Comparison of ENCODE assay signal across 7 cellular contexts in the genomic region with DNA sequence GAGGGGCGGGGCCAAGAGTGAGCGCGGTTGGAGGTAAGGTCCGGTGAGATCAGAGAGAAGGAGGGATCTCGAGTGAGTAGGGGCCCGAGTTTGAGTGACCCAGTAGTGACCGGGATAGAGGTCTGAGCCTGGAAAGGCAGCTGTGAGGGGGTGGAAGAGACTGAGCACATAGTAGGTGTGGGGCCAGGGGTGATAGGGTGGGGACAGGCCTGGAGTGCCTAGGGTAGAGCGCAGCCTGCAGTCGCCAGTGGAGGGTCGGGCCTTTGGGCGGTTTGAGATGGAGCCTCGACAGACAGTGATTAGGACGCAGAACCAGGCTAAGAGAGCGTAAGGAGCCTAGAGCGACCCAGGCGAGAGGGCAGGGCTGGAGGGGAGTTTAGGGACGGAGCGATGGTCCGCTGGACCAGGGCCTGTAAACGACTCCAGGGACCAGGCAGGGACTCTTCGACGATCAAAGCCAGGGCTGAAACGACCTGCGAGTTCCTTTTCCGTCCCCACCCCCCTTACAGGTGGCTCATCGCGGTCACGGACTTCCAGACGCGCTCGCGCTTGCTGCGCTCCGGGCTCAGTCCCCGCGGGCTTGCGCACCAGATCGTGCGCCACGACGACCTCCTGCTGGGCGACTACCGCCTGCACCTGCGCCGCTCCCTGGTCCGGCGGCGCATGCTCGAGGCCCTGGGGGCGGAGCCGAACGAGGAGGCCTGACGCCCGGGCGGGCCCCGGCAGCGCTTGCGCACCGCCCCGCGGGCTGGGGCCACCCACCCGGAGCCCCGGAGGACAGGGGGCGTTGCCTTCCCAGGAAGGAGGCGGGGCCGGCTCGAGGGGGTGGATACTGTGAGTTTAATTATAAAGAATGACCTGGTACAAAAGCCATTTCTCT. TPM values are rescaled to one million over a fixed set of nuclear protein-coding genes. Genes with fewer than 3 reads are reported as not detected.
DNase-seq lines count a peak whose midpoint lies in the region; ATAC-seq, FAIRE-seq and TF ChIP-seq lines count a peak whose summit lies in the region.

No MANE protein-coding gene starts in this region.

- TSS peak; percentile 99 for BruUV-seq in PC-3 (replicated peaks; lab: Mats Ljungman, UMichigan)

- peak overlapping the region; percentile 82 for H3K4me2 ChIP-seq in PC-3 (ENCODE audit: low read length)

- no peaks in the 10 kb centered on the region for H3K36me3 ChIP-seq in PC-3 (ENCODE audit: low read depth, low read length)
- no peaks in the 10 kb centered on the region for H3K36me3 ChIP-seq in heart left ventricle
- H3K36me3 ChIP-seq in uterus, result no peaks in the 10 kb centered on the region

- POLR2A ChIA-PET in PC-3 (lab: Charles Lee; ENCODE audit: unreplicated experiment), result no interaction called here

- H3K4me1 ChIP-seq in PC-3 (ENCODE audit: insufficient read depth, low read length) (peaks cover 12% of the 10 kb centered on the region), heart left ventricle (peaks cover 0 to 19% (median 5%) of the 10 kb centered on the region in 12 donors), uterus (no peaks in the 10 kb centered on the region)

- H3K79me2 ChIP-seq in PC-3 (ENCODE audit: low read length), result no peaks in the 10 kb centered on the region

- intact Hi-C loops in PC-3 (cut with micrococcal nuclease) (no loop called here), heart left ventricle (cut with DNase I) (no loop called here), posterior cingulate gyrus (cut with DNase I) (loop anchor here (5.0 kb wide), 1 partner anchor 64 kb away; a partner anchor contains a TSS), uterus (cut with DNase I; ENCODE audit: low total_unique reads) (no loop called here)

- DNase-seq in H54 (ENCODE audit: insufficient read length, low spot score), result peak; percentile 99
- DNase-seq in PC-3, result peak; percentile 92
- DNase-seq in activated naive CD4-positive, alpha-beta T cell treated with anti-CD3 and anti-CD28 coated beads, Interleukin-2, amount 50 U/mL, for 16 hours, result peak; percentile 70
- peak; percentile 46 to 83 (median 54) for DNase-seq in heart left ventricle
- DNase-seq in posterior cingulate gyrus, result peak; percentile 75 to 99 (median 88)
- peak; percentile 21 to 23 for DNase-seq in uterus

- H3K9me3 ChIP-seq in PC-3 (ENCODE audit: low read length) (no peaks in the 10 kb centered on the region), heart left ventricle (peaks cover 0 to 10% (median 0%) of the 10 kb centered on the region in 12 donors), uterus (no peaks in the 10 kb centered on the region)

- peak overlapping the region; percentile 33 for H3K9ac ChIP-seq in PC-3 (ENCODE audit: low read length)

- H2AFZ ChIP-seq in PC-3 (ENCODE audit: low read length), result peak overlapping the region; percentile 73

- no peak for FAIRE-seq in H54 (lab: Jason Lieb, UNC)

- TF ChIP-seq CTCF in PC-3 (conservative IDR thresholded peaks at IDR 0.05; ENCODE audit: low read depth, low read length) (no peak), heart left ventricle (IDR thresholded peaks at IDR 0.05) (no peak), uterus (IDR thresholded peaks at IDR 0.05) (peak in 1 of 4 experiments; percentile 26)

- TF ChIP-seq POLR2A in H54 (IDR thresholded peaks at IDR 0.05; ENCODE audit: low read depth, low read length) (peak; percentile 74), heart left ventricle (IDR thresholded peaks at IDR 0.05) (peak in 1 of 2 donors; percentile 8), uterus (IDR thresholded peaks at IDR 0.05) (peak; percentile 14 to 78)

- H3F3A ChIP-seq in PC-3 (ENCODE audit: low read length, unreplicated experiment), result no peaks in the 10 kb centered on the region

- CTCF ChIA-PET in PC-3 (lab: Charles Lee), result no interaction called here

- 1 to 6% (median 2%) methylated on average over 24 to 67 of the region's 67 CpGs for WGBS in heart left ventricle, 4 donors

- ATAC-seq in PC-3 (peak; percentile 61), heart left ventricle (peak; percentile 23 to 85 (median 78)), HG02938 (IDR thresholded peaks at IDR 0.05; ENCODE audit: unreplicated experiment) (no peak)

- no peaks in the 10 kb centered on the region for H4K20me1 ChIP-seq in PC-3 (ENCODE audit: low read length)

- H3K27me3 ChIP-seq in PC-3 (ENCODE audit: low read length), result peaks cover 13% of the 10 kb centered on the region; the same call in 1 of the 2 replicates
- H3K27me3 ChIP-seq in heart left ventricle, result peaks cover 8 to 62% (median 32%) of the 10 kb centered on the region in 9 donors
- H3K27me3 ChIP-seq in uterus, result peaks cover 5 to 14% of the 10 kb centered on the region in 2 donors

- H3K27ac ChIP-seq in PC-3 (ENCODE audit: low read length), result no peak overlapping the region
- H3K27ac ChIP-seq in heart left ventricle, result peak overlapping the region in 5 of 12 donors; percentile 5 to 64 (median 45)
- H3K27ac ChIP-seq in uterus, result peak overlapping the region in 1 of 2 donors; percentile 26

- H3K4me3 ChIP-seq in PC-3 (ENCODE audit: low read length) (peak overlapping the region; percentile 62), heart left ventricle (peak overlapping the region in 10 of 12 donors; percentile 13 to 49 (median 40)), uterus (no peak overlapping the region)

- H3K9me2 ChIP-seq in PC-3 (replicated peaks; ENCODE audit: low read length), result no peaks in the 10 kb centered on the region

RNA-seq across cellular contexts. Expression of a gene that starts 9.4 kb away (rescaled TPM):
- total RNA-seq in PC-3 (2014; rRNA removed), result 5.7 and 20.0 TPM in 2 replicates
- total RNA-seq in heart left ventricle, result 1 to 10 TPM in 5 of 9 donors, under 1 TPM in 2, not detected in 2; 0.65 to 3.6 (median 1.7) TPM
- polyA plus RNA-seq in heart left ventricle, result not detected
- total RNA-seq in uterus, result not detected

RNA-seq across cellular contexts. Expression of a gene that starts 19.0 kb away (rescaled TPM):
- total RNA-seq in PC-3 (2014; rRNA removed) (0.12 and 0.18 TPM in 2 replicates), heart left ventricle (under 1 TPM in 4 of 9 donors, not detected in 5; 0.17 to 0.75 (median 0.25) TPM), uterus (under 1 TPM in 1 of 4 donors, not detected in 3; 0.14 TPM)
- polyA plus RNA-seq in heart left ventricle, result under 1 TPM in 1 of 2 donors, not detected in 1; 0.06 TPM

Comparison
In these comparisons a context has a peak if more than half of its experiments do, and no peak if none do; other contexts are left out.
1. DNase-seq: peak in every context shown above with its lines; median percentile 99 in H54; 92 in PC-3; 88 in posterior cingulate gyrus; 70 in activated naive CD4-positive, alpha-beta T cell treated with anti-CD3 and anti-CD28 coated beads, Interleukin-2, amount 50 U/mL, for 16 hours; 54 in heart left ventricle; 22 in uterus.
2. H3K4me3 ChIP-seq: peak in PC-3 (single experiment) and heart left ventricle (10 of 12); none in uterus (0 of 2).